Comparison of ENCODE assay signal across 8 cellular contexts in genomic region chr11:60334005-60334620, GRCh38. TPM values are rescaled to one million over a fixed set of nuclear protein-coding genes. Genes with fewer than 3 reads are reported as not detected.
DNase-seq lines count a peak whose midpoint lies in the region; ATAC-seq and TF ChIP-seq lines count a peak whose summit lies in the region.

No MANE protein-coding gene starts in this region.

- intact Hi-C loops in breast epithelium (cut with DNase I; ENCODE audit: low total_unique reads) = no loop called here

- H3K4me1 ChIP-seq in breast epithelium = no peaks in the 10 kb centered on the region

- no peaks in the 10 kb centered on the region for H3K9me3 ChIP-seq in breast epithelium

- DNase-seq in COLO668 (lab: John Stamatoyannopoulos, UW; ENCODE audit: unreplicated experiment) (peak; percentile 52), NB4 (ENCODE audit: low read depth) (peak; percentile 84), breast epithelium (ENCODE audit: low spot score in 2 of 2) (no peak), left kidney (ENCODE audit: low read depth, low spot score) (peak; percentile 77)
- DNase-seq in stimulated activated CD4-positive, alpha-beta T cell treated with anti-CD3 and anti-CD28 coated beads, TNF-alpha, amount 100 ng/mL, for 48 hours (ENCODE audit: low read depth in 3 of 3) = peak; percentile 46 to 62 (median 47)

- no peaks in the 10 kb centered on the region for H3K36me3 ChIP-seq in breast epithelium

- ATAC-seq in GM21529 (IDR thresholded peaks at IDR 0.05; ENCODE audit: unreplicated experiment) (peak; percentile 82), GM18517 (IDR thresholded peaks at IDR 0.05; ENCODE audit: unreplicated experiment) (no peak)

- H3K27ac ChIP-seq in VCaP (no peak overlapping the region), breast epithelium (no peak overlapping the region)

- TF ChIP-seq CTCF in NB4 (IDR thresholded peaks at IDR 0.05; ENCODE audit: low read depth, low read length) (peak; percentile 88), VCaP (conservative IDR thresholded peaks at IDR 0.05) (peak; percentile 82), breast epithelium (IDR thresholded peaks at IDR 0.05) (peak in 2 of 3 donors; percentile 28 to 54)

- TF ChIP-seq POLR2A in NB4 (IDR thresholded peaks at IDR 0.05; ENCODE audit: extremely low read depth, insufficient read length) (no peak), breast epithelium (IDR thresholded peaks at IDR 0.05) (no peak)

- no peak overlapping the region for H3K4me3 ChIP-seq in NB4 (ENCODE audit: low read depth, low read length)
- H3K4me3 ChIP-seq in breast epithelium = no peak overlapping the region

- no peaks in the 10 kb centered on the region for H3K27me3 ChIP-seq in breast epithelium

RNA-seq across cellular contexts. Expression of gene MS4A6E, which starts 7.1 kb away (rescaled TPM):
- total RNA-seq in breast epithelium = 1 to 10 TPM in 1 of 3 donors, not detected in 2; 2.1 TPM

RNA-seq across cellular contexts. Expression of gene MS4A7, which starts 44.2 kb away (rescaled TPM):
- total RNA-seq in breast epithelium = 100 to 1,000 TPM in 1 of 3 donors, 10 to 100 TPM in 2; 39.0 to 105 (median 45.4) TPM

RNA-seq across cellular contexts. Expression of gene MS4A4A, which starts 53.6 kb away (rescaled TPM):
- total RNA-seq in breast epithelium = 100 to 1,000 TPM in 1 of 3 donors, 10 to 100 TPM in 1, 1 to 10 TPM in 1; 9.8 to 174 (median 24.6) TPM

Comparison
In these comparisons a context has a peak if more than half of its experiments do, and no peak if none do; other contexts are left out.
1. DNase-seq: peak in COLO668 (single experiment), NB4 (single experiment), left kidney (single experiment) and stimulated activated CD4-positive, alpha-beta T cell treated with anti-CD3 and anti-CD28 coated beads, TNF-alpha, amount 100 ng/mL, for 48 hours (3 of 3); none in breast epithelium (0 of 2).
2. Peak in every context shown above with its lines, with median percentiles within 50 percentile points of each other: CTCF ChIP-seq.